Comparison of ENCODE assay signal across 22 cellular contexts in the genomic region with DNA sequence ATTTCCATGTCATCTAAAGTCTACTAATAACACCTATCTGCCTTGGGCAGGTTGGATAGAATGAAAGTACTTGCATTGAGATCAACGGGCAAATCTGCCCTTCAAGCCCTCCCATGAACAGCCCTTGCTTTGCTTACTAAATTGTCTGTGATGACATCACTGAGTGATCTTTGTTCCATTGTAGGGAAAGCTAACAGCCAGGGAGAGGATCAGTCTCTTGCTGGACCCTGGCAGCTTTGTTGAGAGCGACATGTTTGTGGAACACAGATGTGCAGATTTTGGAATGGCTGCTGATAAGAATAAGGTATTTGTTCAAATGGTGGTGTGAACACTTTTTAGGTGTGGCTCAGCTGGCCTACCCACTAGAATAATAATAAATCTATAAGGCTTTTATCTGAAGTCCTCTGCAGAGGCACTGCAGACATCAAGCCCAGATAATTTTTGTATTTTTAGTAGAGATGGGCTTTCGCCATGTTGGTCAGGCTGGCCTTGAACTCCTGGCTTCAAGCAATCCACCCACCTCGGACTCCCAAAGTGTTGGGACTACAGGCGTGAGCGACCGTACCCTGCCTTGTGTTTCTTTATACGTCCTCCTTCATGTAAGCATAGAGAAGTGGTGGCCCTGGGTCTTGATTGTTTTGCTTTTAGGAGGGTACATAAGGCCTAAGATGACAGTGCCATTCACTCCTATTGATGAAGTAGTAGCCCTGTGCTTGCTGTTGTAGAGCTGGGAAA. TPM values are rescaled to one million over a fixed set of nuclear protein-coding genes. Genes with fewer than 3 reads are reported as not detected.
A peak's percentile ranks its signal among the peaks of the same experiment; 100 is the strongest.
DNase-seq lines count a peak whose midpoint lies in the region; ATAC-seq, FAIRE-seq and TF ChIP-seq lines count a peak whose summit lies in the region.
"Had no signal": no experiment of that assay in that cellular context is flagged by ENCODE, and none has a peak within 500 bp of the region (broad histone marks: within the 10 kb centered on the region; RNA-seq: fewer than 3 reads in every experiment).

No MANE protein-coding gene starts in this region.

- WGBS in HepG2 (ENCODE audit: low lambda C conversion rate): 60% methylated on average over 8 of the region's 8 CpGs
- WGBS in small intestine, 3 donors: 68 to 86% (median 70%) methylated on average over 8 of the region's 8 CpGs
- WGBS in gastroesophageal sphincter (ENCODE audit: low coverage in 1 of 2), 2 donors: 87 to 91% methylated on average over 7 to 8 of the region's 8 CpGs

- intact Hi-C loops in HepG2 (cut with micrococcal nuclease; ENCODE audit: unreplicated experiment): loop anchor here (5.0 kb wide), 1 partner anchor 496 kb away; a partner anchor contains a TSS

- no peak for TF ChIP-seq RAD21 in HepG2 (CRISPR knock-in tag; IDR thresholded peaks at IDR 0.05)

- POLR2A ChIA-PET in HepG2 (lab: Yijun Ruan, JAX): interaction anchor here (0.7 to 2.5 kb wide), 4 partner anchors 11 to 497 kb away, joined by 3 to 41 read pairs (median 4); a partner anchor contains a TSS

- no TSS peak for BruUV-seq in HepG2 (replicated peaks; lab: Mats Ljungman, UMichigan)

- H3K4me1 ChIP-seq in HepG2 (ENCODE audit: insufficient read depth, low read length) (peaks cover 40% of the 10 kb centered on the region), small intestine (ENCODE audit: control insufficient read depth in 2 of 2, insufficient read depth in 1 of 2, low read depth in 1 of 2, low read length in 1 of 2) (peaks cover 0 to 7% of the 10 kb centered on the region in 2 donors), gastroesophageal sphincter (peaks cover 0 to 15% (median 5%) of the 10 kb centered on the region in 3 donors)

- ATAC-seq in HepG2: peak; percentile 93
- ATAC-seq in gastroesophageal sphincter: no peak
- no peak for ATAC-seq in GM19463 (IDR thresholded peaks at IDR 0.05; ENCODE audit: unreplicated experiment)
- ATAC-seq: heart right ventricle; natural killer cell treated with Interleukin-12 subunit alpha and Interleukin-12 subunit beta and Interleukin-15 and Interleukin-18, amount 100 ng/mL, for 72 hours had no signal

- peak overlapping the region; percentile 89 for H3K27ac ChIP-seq in HepG2 (ENCODE audit: extremely low read length, insufficient read depth, low read length)
- peak overlapping the region; percentile 73 to 76 for H3K27ac ChIP-seq in small intestine (ENCODE audit: low read depth in 1 of 2, low read length in 1 of 2)
- H3K27ac ChIP-seq in gastroesophageal sphincter: no peak overlapping the region
- H3K27ac ChIP-seq: ascending aorta, heart right ventricle, KMS-11, RWPE1, thyroid gland had no signal

- peaks cover 5 to 32% of the 10 kb centered on the region in 2 experiments for H3K36me3 ChIP-seq in HepG2 (replicated peaks in 1 of 2; ENCODE audit: control insufficient read depth in 1 of 2, insufficient read depth in 2 of 2, low read length in 2 of 2)
- H3K36me3 ChIP-seq in small intestine (ENCODE audit: control insufficient read depth in 2 of 2, insufficient read depth in 2 of 2, low read length in 2 of 2): peaks cover 0 to 4% of the 10 kb centered on the region in 2 donors
- peaks cover 4 to 53% of the 10 kb centered on the region in 2 donors for H3K36me3 ChIP-seq in gastroesophageal sphincter
- peaks cover 2% of the 10 kb centered on the region for H3K36me3 ChIP-seq in H7 (replicated peaks; ENCODE audit: control insufficient read depth, insufficient read depth, low read length)

- H4K20me1 ChIP-seq in HepG2 (ENCODE audit: insufficient read depth, low read length): no peaks in the 10 kb centered on the region

- H2AFZ ChIP-seq in HepG2 (ENCODE audit: low read length): peak overlapping the region; percentile 11

- in situ Hi-C loops in HepG2 (cut with HindIII; ENCODE audit: extremely low pct_ligation_motif_present, low pct_unique_long_range_greater_than_20kb): no loop called here

- no peaks in the 10 kb centered on the region for H3K9me3 Mint-ChIP-seq in IgD-negative memory B cell
- no peaks in the 10 kb centered on the region for H3K9me3 Mint-ChIP-seq in brain
- H3K9me3 Mint-ChIP-seq: CD8-positive, alpha-beta memory T cell; memory B cell; natural killer cell treated with Interleukin-12 subunit alpha and Interleukin-12 subunit beta and Interleukin-15 and Interleukin-18, amount 100 ng/mL, for 72 hours had no signal

- DNase-seq in HepG2 (ENCODE audit: low spot score) (peak; percentile 97), small intestine (peak; percentile 94), H7 (no peak)
- DNase-seq: activated CD4-positive, alpha-beta T cell treated with anti-CD3 and anti-CD28 coated beads for 48 hours; activated naive CD4-positive, alpha-beta T cell; CD8-positive, alpha-beta memory T cell; heart right ventricle; NCI-H1930; NCI-H446; SW 1271; thyroid gland had no signal

- CTCF ChIA-PET in HepG2 (lab: Yijun Ruan, JAX; ENCODE audit: low intra/inter-chr PET ratio, low total read pairs): no interaction called here

- TF ChIP-seq POLR2A in HepG2 (IDR thresholded peaks at IDR 0.05; ENCODE audit: insufficient read depth in 1 of 2, low read depth in 2 of 2, low read length in 2 of 2): peak; percentile 25 to 55; a peak in 1 of 4 replicates
- no peak for TF ChIP-seq POLR2A in gastroesophageal sphincter (IDR thresholded peaks at IDR 0.05)

- H3K36me3 Mint-ChIP-seq in IgD-negative memory B cell (peaks cover 5% of the 10 kb centered on the region), brain (peaks cover 36% of the 10 kb centered on the region)

- no peaks in the 10 kb centered on the region for H3K27me3 ChIP-seq in HepG2 (ENCODE audit: control insufficient read depth in 1 of 2, insufficient read depth in 2 of 2, low read length in 2 of 2)
- H3K27me3 ChIP-seq in small intestine (ENCODE audit: control insufficient read depth in 2 of 2, insufficient read depth in 2 of 2, low read length in 2 of 2): no peaks in the 10 kb centered on the region
- H3K27me3 ChIP-seq in gastroesophageal sphincter: no peaks in the 10 kb centered on the region
- no peaks in the 10 kb centered on the region for H3K27me3 ChIP-seq in H7 (ENCODE audit: control insufficient read depth, insufficient read depth, low read length)
- H3K27me3 ChIP-seq: ascending aorta, heart right ventricle, thyroid gland had no signal

- FAIRE-seq in HepG2 (lab: Jason Lieb, UNC) (peak; percentile 98), small intestine (lab: Jason Lieb, UNC) (no peak)
- FAIRE-seq: islet of Langerhans, TTC549 had no signal

- H3K27ac Mint-ChIP-seq in IgD-negative memory B cell (peak overlapping the region in 2 of 3 donors; percentile 3 to 67), brain (peak overlapping the region in 3 of 5 experiments; percentile 16 to 82 (median 57))

- TF ChIP-seq EP300 in HepG2 (IDR thresholded peaks at IDR 0.05; ENCODE audit: low read depth in 2 of 2, low read length in 2 of 2) (peak in 1 of 2 experiments; percentile 48; a peak in 2 of 4 replicates), HepG2 (CRISPR knock-in tag; IDR thresholded peaks at IDR 0.05; ENCODE audit: borderline replicate concordance) (peak; percentile 43; the same call in 1 of the 2 replicates), gastroesophageal sphincter (IDR thresholded peaks at IDR 0.05) (no peak)

- H3K9me3 ChIP-seq in HepG2 (ENCODE audit: low read length) (no peaks in the 10 kb centered on the region), small intestine (ENCODE audit: control insufficient read depth, low read depth) (no peaks in the 10 kb centered on the region), gastroesophageal sphincter (no peaks in the 10 kb centered on the region)
- H3K9me3 ChIP-seq: ascending aorta, heart right ventricle, thyroid gland had no signal

- H3K4me3 ChIP-seq in HepG2 (replicated peaks in 1 of 3; ENCODE audit: insufficient read depth in 1 of 3, low read depth in 2 of 3, low read length in 3 of 3) (peak overlapping the region in 2 of 3 experiments; percentile 23 to 53; a peak in 3 of 6 replicates), small intestine (ENCODE audit: low read depth in 1 of 2, low read length in 2 of 2) (no peak overlapping the region), gastroesophageal sphincter (no peak overlapping the region), H7 (ENCODE audit: insufficient read depth, low read depth, low read length) (no peak overlapping the region)
- H3K4me3 ChIP-seq: ascending aorta, heart right ventricle, thyroid gland had no signal

- H3K4me1 Mint-ChIP-seq in IgD-negative memory B cell (peaks cover 8 to 15% (median 11%) of the 10 kb centered on the region in 3 donors), brain (peaks cover 31% of the 10 kb centered on the region)

- H3K27me3 Mint-ChIP-seq in IgD-negative memory B cell (no peaks in the 10 kb centered on the region), brain (peaks cover 3% of the 10 kb centered on the region)
- H3K27me3 Mint-ChIP-seq: CD8-positive, alpha-beta memory T cell; memory B cell; natural killer cell treated with Interleukin-12 subunit alpha and Interleukin-12 subunit beta and Interleukin-15 and Interleukin-18, amount 100 ng/mL, for 72 hours had no signal

- H3K4me3 Mint-ChIP-seq in IgD-negative memory B cell (peak overlapping the region in 1 of 4 donors; percentile 63), brain (peak overlapping the region in 2 of 5 experiments; percentile 16 to 78)
- H3K4me3 Mint-ChIP-seq: CD8-positive, alpha-beta memory T cell; memory B cell; natural killer cell treated with Interleukin-12 subunit alpha and Interleukin-12 subunit beta and Interleukin-15 and Interleukin-18, amount 100 ng/mL, for 72 hours had no signal

- H3K9ac ChIP-seq in HepG2 (ENCODE audit: insufficient read depth, low read depth, low read length): peak overlapping the region; percentile 76
- H3K9ac ChIP-seq: KMS-11 had no signal

- TF ChIP-seq CTCF in brain (conservative IDR thresholded peaks at IDR 0.05): no peak
- TF ChIP-seq CTCF in HepG2 (CRISPR knock-in tag; IDR thresholded peaks at IDR 0.05): no peak
- TF ChIP-seq CTCF in gastroesophageal sphincter (IDR thresholded peaks at IDR 0.05): no peak

- H3K79me2 ChIP-seq in HepG2 (ENCODE audit: insufficient read depth, low read length): peaks cover 39% of the 10 kb centered on the region

- peak overlapping the region; percentile 76 for H3K4me2 ChIP-seq in HepG2 (ENCODE audit: low read depth, low read length)
- H3K4me2 ChIP-seq: KMS-11 had no signal

RNA-seq across cellular contexts. Expression of a gene that starts 5.7 kb away (rescaled TPM):
- polyA plus RNA-seq in IgD-negative memory B cell (40.3 TPM), brain (ENCODE audit: insufficient read depth, low read depth, low replicate concordance) (77.1 TPM), HepG2 (2011; rRNA removed) (65.7 and 84.1 TPM in 2 replicates), small intestine (10 to 100 TPM; 24.0 to 39.5 (median 33.3) TPM)
- total RNA-seq in HepG2 (2016; rRNA removed; fragmentation: Illumina TruSeq; extraction: Trizol) (88.7 and 92.6 TPM in 2 replicates), gastroesophageal sphincter (10 to 100 TPM; 23.7 to 42.8 (median 31.3) TPM)
- total RNA-seq in HepG2 (2016; cell fraction: cytosol; rRNA removed; fragmentation: Illumina TruSeq; extraction: Trizol; ENCODE audit: low read depth): 12.6 and 13.9 TPM in 2 replicates
- 86.2 and 86.5 TPM in 2 replicates for total RNA-seq in HepG2 (2016; cell fraction: insoluble cytoplasmic fraction; rRNA removed; fragmentation: Illumina TruSeq; extraction: Trizol)
- 18.4 and 19.4 TPM in 2 replicates for total RNA-seq in HepG2 (2016; cell fraction: membrane; rRNA removed; fragmentation: Illumina TruSeq; extraction: Trizol)
- total RNA-seq in HepG2 (2016; cell fraction: nucleus; rRNA removed; fragmentation: Illumina TruSeq; extraction: Trizol): 39.0 and 46.0 TPM in 2 replicates
- 73.5 and 80.5 TPM in 2 replicates for polyA plus RNA-seq in HepG2 (2011; cell fraction: cytosol; rRNA removed)
- 32.3 and 33.5 TPM in 2 replicates for polyA plus RNA-seq in HepG2 (2011; cell fraction: nucleus; rRNA removed)
- 46.3 and 51.2 TPM in 2 replicates for polyA plus RNA-seq in HepG2 (2012)
- polyA plus RNA-seq in HepG2 (2016; cell fraction: cytosol; fragmentation: Illumina TruSeq; extraction: Trizol; ENCODE audit: low read depth): 8.8 and 9.8 TPM in 2 replicates
- 79.0 and 82.3 TPM in 2 replicates for polyA plus RNA-seq in HepG2 (2016; cell fraction: insoluble cytoplasmic fraction; fragmentation: Illumina TruSeq; extraction: Trizol; ENCODE audit: low read depth)
- 12.1 and 16.2 TPM in 2 replicates for polyA plus RNA-seq in HepG2 (2016; cell fraction: membrane; fragmentation: Illumina TruSeq; extraction: Trizol; ENCODE audit: low read depth)
- 48.2 and 50.0 TPM in 2 replicates for polyA plus RNA-seq in HepG2 (2016; cell fraction: nucleus; fragmentation: Illumina TruSeq; extraction: Trizol; ENCODE audit: insufficient read depth, low read depth)
- polyA minus RNA-seq in HepG2 (2011; rRNA and poly(A)+ RNA removed; ENCODE audit: low replicate concordance): 84.6 and 96.9 TPM in 2 replicates
- polyA minus RNA-seq in HepG2 (2011; cell fraction: cytosol; rRNA and poly(A)+ RNA removed): 40.2 and 42.1 TPM in 2 replicates
- 25.9 and 27.0 TPM in 2 replicates for polyA minus RNA-seq in HepG2 (2011; cell fraction: nucleus; rRNA and poly(A)+ RNA removed)
- 98.0 and 117 TPM in 2 replicates for total RNA-seq in H7 (2014; rRNA removed; shearing (Covaris generic))

RNA-seq across cellular contexts. Expression of a gene that starts 59.7 kb away (rescaled TPM):
- polyA plus RNA-seq in IgD-negative memory B cell (27.9 TPM), brain (ENCODE audit: insufficient read depth, low read depth, low replicate concordance) (17.2 TPM), HepG2 (2011; rRNA removed) (4.8 and 6.9 TPM in 2 replicates), small intestine (1 to 10 TPM; 3.8 to 8.0 (median 4.9) TPM)
- total RNA-seq in HepG2 (2016; rRNA removed; fragmentation: Illumina TruSeq; extraction: Trizol) (11.7 and 17.1 TPM in 2 replicates), gastroesophageal sphincter (10 to 100 TPM; 18.2 to 34.3 (median 27.8) TPM)
- total RNA-seq in HepG2 (2016; cell fraction: cytosol; rRNA removed; fragmentation: Illumina TruSeq; extraction: Trizol; ENCODE audit: low read depth): 1.8 and 2.0 TPM in 2 replicates
- total RNA-seq in HepG2 (2016; cell fraction: insoluble cytoplasmic fraction; rRNA removed; fragmentation: Illumina TruSeq; extraction: Trizol): 10.6 and 15.3 TPM in 2 replicates
- 8.2 and 11.6 TPM in 2 replicates for total RNA-seq in HepG2 (2016; cell fraction: membrane; rRNA removed; fragmentation: Illumina TruSeq; extraction: Trizol)
- 17.1 and 20.1 TPM in 2 replicates for total RNA-seq in HepG2 (2016; cell fraction: nucleus; rRNA removed; fragmentation: Illumina TruSeq; extraction: Trizol)
- polyA plus RNA-seq in HepG2 (2011; cell fraction: cytosol; rRNA removed): 2.3 and 3.2 TPM in 2 replicates
- polyA plus RNA-seq in HepG2 (2011; cell fraction: nucleus; rRNA removed): 5.1 and 5.2 TPM in 2 replicates
- polyA plus RNA-seq in HepG2 (2012): 12.3 and 16.1 TPM in 2 replicates
- 0.44 and 0.52 TPM in 2 replicates for polyA plus RNA-seq in HepG2 (2016; cell fraction: cytosol; fragmentation: Illumina TruSeq; extraction: Trizol; ENCODE audit: low read depth)
- 11.7 and 11.8 TPM in 2 replicates for polyA plus RNA-seq in HepG2 (2016; cell fraction: insoluble cytoplasmic fraction; fragmentation: Illumina TruSeq; extraction: Trizol; ENCODE audit: low read depth)
- 3.9 and 4.0 TPM in 2 replicates for polyA plus RNA-seq in HepG2 (2016; cell fraction: membrane; fragmentation: Illumina TruSeq; extraction: Trizol; ENCODE audit: low read depth)
- polyA plus RNA-seq in HepG2 (2016; cell fraction: nucleus; fragmentation: Illumina TruSeq; extraction: Trizol; ENCODE audit: insufficient read depth, low read depth): 21.5 and 22.8 TPM in 2 replicates
- 10.5 and 12.2 TPM in 2 replicates for polyA minus RNA-seq in HepG2 (2011; rRNA and poly(A)+ RNA removed; ENCODE audit: low replicate concordance)
- 7.3 and 8.4 TPM in 2 replicates for polyA minus RNA-seq in HepG2 (2011; cell fraction: cytosol; rRNA and poly(A)+ RNA removed)
- polyA minus RNA-seq in HepG2 (2011; cell fraction: nucleus; rRNA and poly(A)+ RNA removed): 20.3 and 20.6 TPM in 2 replicates
- 10.7 and 16.3 TPM in 2 replicates for total RNA-seq in H7 (2014; rRNA removed; shearing (Covaris generic))

Comparison
In these comparisons a context has a peak if more than half of its experiments do, and no peak if none do; other contexts are left out.
1. H3K27ac ChIP-seq: peak in HepG2 (single experiment) and small intestine (2 of 2); none in gastroesophageal sphincter (0 of 4).
2. H3K4me3 ChIP-seq: peak in HepG2 (2 of 3); none in small intestine (0 of 2), gastroesophageal sphincter (0 of 2) and H7 (single experiment).
3. POLR2A ChIP-seq: peak in HepG2 (2 of 2); none in gastroesophageal sphincter (0 of 2).